16 cellular contexts compared by ENCODE assay signal in genomic region chr2:10717630-10718029, GRCh38. TPM values are rescaled to one million over a fixed set of nuclear protein-coding genes. Genes with fewer than 3 reads are reported as not detected.
DNase-seq lines count a peak whose midpoint lies in the region; FAIRE-seq and TF ChIP-seq lines count a peak whose summit lies in the region.
"Had no signal": no experiment of that assay in that cellular context is flagged by ENCODE, and none has a peak within 500 bp of the region (broad histone marks: within the 10 kb centered on the region; RNA-seq: fewer than 3 reads in every experiment).

No MANE protein-coding gene starts in this region.

- TF ChIP-seq CTCF in HFFc6 (IDR thresholded peaks at IDR 0.05): no peak
- TF ChIP-seq CTCF in astrocyte (IDR thresholded peaks at IDR 0.05; ENCODE audit: insufficient read depth, low read depth, low read length): no peak
- TF ChIP-seq CTCF in foreskin fibroblast (IDR thresholded peaks at IDR 0.05; ENCODE audit: low read depth, low read length): no peak
- TF ChIP-seq CTCF in tibial artery (IDR thresholded peaks at IDR 0.05): no peak

- H3K4me1 Mint-ChIP-seq in HFFc6 (ENCODE audit: low read depth) (peaks cover 23% of the 10 kb centered on the region), astrocyte (ENCODE audit: low read depth, unreplicated experiment) (peaks cover 9% of the 10 kb centered on the region)
- H3K4me1 Mint-ChIP-seq: neural crest cell had no signal

- H3K4me3 ChIP-seq in astrocyte (ENCODE audit: insufficient read depth, low read depth, low read length): no peak overlapping the region
- H3K4me3 ChIP-seq in foreskin fibroblast (ENCODE audit: low read depth in 1 of 2, low read length in 2 of 2): no peak overlapping the region
- no peak overlapping the region for H3K4me3 ChIP-seq in tibial artery

- H2AFZ ChIP-seq in astrocyte (ENCODE audit: low read depth, low read length): no peak overlapping the region

- H3K4me2 ChIP-seq in astrocyte (ENCODE audit: low read length): peak overlapping the region; percentile 70
- H3K4me2 ChIP-seq: KMS-11 had no signal

- H3K36me3 Mint-ChIP-seq in HFFc6 (ENCODE audit: low read depth): no peaks in the 10 kb centered on the region
- H3K36me3 Mint-ChIP-seq in astrocyte (ENCODE audit: low read depth, unreplicated experiment): no peaks in the 10 kb centered on the region
- H3K36me3 Mint-ChIP-seq: activated naive CD4-positive, alpha-beta T cell treated with anti-CD3 and anti-CD28 coated beads, Interleukin-2, amount 10 ng/mL, durations not matched to agents 7 days and 5 days had no signal

- peak; percentile 36 for DNase-seq in HFFc6
- DNase-seq in astrocyte (ENCODE audit: low read depth): peak; percentile 67
- DNase-seq in foreskin fibroblast: peak; percentile 71 to 83
- DNase-seq in tibial artery: no peak
- no peak for DNase-seq in stimulated activated naive CD4-positive, alpha-beta T cell (lab: John Stamatoyannopoulos, UW)
- DNase-seq in stimulated activated CD4-positive, alpha-beta T cell treated with anti-CD3 and anti-CD28 coated beads, Interleukin-15, amount 100 ng/mL, for 24 hours: no peak
- DNase-seq in SIG-M5 treated with dmso at 0.1 percent for 504 hours (lab: John Stamatoyannopoulos, UW; ENCODE audit: unreplicated experiment): no peak
- DNase-seq: activated CD4-positive, alpha-beta T cell treated with anti-CD3 and anti-CD28 coated beads, Interleukin-2, amount 10 ng/mL, durations not matched to agents 7 days and 5 days; activated naive CD4-positive, alpha-beta T cell treated with anti-CD3 and anti-CD28 coated beads, Interleukin-2, amount 10 ng/mL, durations not matched to agents 7 days and 5 days; DND-41; effector memory CD8-positive, alpha-beta T cell; NCI-H510A; stimulated activated CD4-positive, alpha-beta T cell treated with anti-CD3 and anti-CD28 coated beads, Interleukin-4, amount 100 ng/mL, for 1 hour had no signal

- intact Hi-C loops in tibial artery (cut with DNase I; ENCODE audit: low total_unique reads): no loop called here

- H3K9ac ChIP-seq in astrocyte (ENCODE audit: low read length): no peak overlapping the region
- H3K9ac ChIP-seq: KMS-11 had no signal

- H3K27ac Mint-ChIP-seq in HFFc6 (no peak overlapping the region; the same call in 1 of the 2 replicates), astrocyte (ENCODE audit: unreplicated experiment) (peak overlapping the region; percentile 24)
- H3K27ac Mint-ChIP-seq: activated CD4-positive, alpha-beta T cell treated with anti-CD3 and anti-CD28 coated beads, Interleukin-2, amount 10 ng/mL, durations not matched to agents 7 days and 5 days; activated naive CD4-positive, alpha-beta T cell treated with anti-CD3 and anti-CD28 coated beads, Interleukin-2, amount 10 ng/mL, durations not matched to agents 7 days and 5 days; effector memory CD8-positive, alpha-beta T cell had no signal

- no peaks in the 10 kb centered on the region for H3K79me2 ChIP-seq in astrocyte (ENCODE audit: insufficient read depth, low read length)

- H3K27me3 ChIP-seq in astrocyte (ENCODE audit: insufficient read depth, low read length): peaks cover 30% of the 10 kb centered on the region
- H3K27me3 ChIP-seq in tibial artery: peaks cover 0 to 15% of the 10 kb centered on the region in 2 donors

- peak; percentile 43 for FAIRE-seq in astrocyte (lab: Jason Lieb, UNC)
- FAIRE-seq: islet of Langerhans had no signal

- no peaks in the 10 kb centered on the region for H3K9me3 ChIP-seq in astrocyte (ENCODE audit: insufficient read depth, low read depth, low read length)
- no peaks in the 10 kb centered on the region for H3K9me3 ChIP-seq in tibial artery

- H3K27ac ChIP-seq in astrocyte (ENCODE audit: low read depth, low read length) (no peak overlapping the region), tibial artery (peak overlapping the region; percentile 36 to 42)
- H3K27ac ChIP-seq: KMS-11 had no signal

- no peaks in the 10 kb centered on the region for H4K20me1 ChIP-seq in astrocyte (ENCODE audit: insufficient read depth, low read length)

- peaks cover 15% of the 10 kb centered on the region for H3K4me1 ChIP-seq in astrocyte (ENCODE audit: insufficient read depth, low read length)
- peaks cover 0 to 34% (median 26%) of the 10 kb centered on the region in 4 donors for H3K4me1 ChIP-seq in tibial artery

- H3K36me3 ChIP-seq in astrocyte (ENCODE audit: insufficient read depth, low read length) (no peaks in the 10 kb centered on the region), tibial artery (no peaks in the 10 kb centered on the region)

- H3K4me3 Mint-ChIP-seq in HFFc6: peak overlapping the region; percentile 44
- no peak overlapping the region for H3K4me3 Mint-ChIP-seq in astrocyte (ENCODE audit: unreplicated experiment)
- H3K4me3 Mint-ChIP-seq: activated CD4-positive, alpha-beta T cell treated with anti-CD3 and anti-CD28 coated beads, Interleukin-2, amount 10 ng/mL, durations not matched to agents 7 days and 5 days; activated naive CD4-positive, alpha-beta T cell treated with anti-CD3 and anti-CD28 coated beads, Interleukin-2, amount 10 ng/mL, durations not matched to agents 7 days and 5 days; effector memory CD8-positive, alpha-beta T cell; neural crest cell had no signal

- H3K27me3 Mint-ChIP-seq in HFFc6 (ENCODE audit: insufficient read depth) (peaks cover 17% of the 10 kb centered on the region), astrocyte (ENCODE audit: low read depth, unreplicated experiment) (peaks cover 43% of the 10 kb centered on the region)

- no peaks in the 10 kb centered on the region for H3K9me3 Mint-ChIP-seq in HFFc6
- H3K9me3 Mint-ChIP-seq in astrocyte (ENCODE audit: unreplicated experiment): no peaks in the 10 kb centered on the region
- H3K9me3 Mint-ChIP-seq: activated CD4-positive, alpha-beta T cell treated with anti-CD3 and anti-CD28 coated beads, Interleukin-2, amount 10 ng/mL, durations not matched to agents 7 days and 5 days; activated naive CD4-positive, alpha-beta T cell treated with anti-CD3 and anti-CD28 coated beads, Interleukin-2, amount 10 ng/mL, durations not matched to agents 7 days and 5 days; effector memory CD8-positive, alpha-beta T cell; neural crest cell had no signal

RNA-seq across cellular contexts. Expression of gene ATP6V1C2, which starts 3.8 kb away (rescaled TPM):
- not detected for total RNA-seq in HFFc6 (2021; fragmentation: NEBNext Ultra II Directional; extraction: Animal tissue kit (Norgen Biotek cat#: 25700))
- total RNA-seq in astrocyte: 0.14 TPM in 1 of 2 replicates, not detected in the other
- total RNA-seq: activated CD4-positive, alpha-beta T cell treated with anti-CD3 and anti-CD28 coated beads, Interleukin-2, amount 10 ng/mL, durations not matched to agents 7 days and 5 days had no signal

RNA-seq across cellular contexts. Expression of gene NOL10, which starts 27.9 kb away (rescaled TPM):
- 10 to 100 TPM; 27.5 to 31.1 (median 30.8) TPM for total RNA-seq in HFFc6 (2021; fragmentation: NEBNext Ultra II Directional; extraction: Animal tissue kit (Norgen Biotek cat#: 25700))
- 23.8 and 27.6 TPM in 2 replicates for total RNA-seq in astrocyte

Comparison
In these comparisons a context has a peak if more than half of its experiments do, and no peak if none do; other contexts are left out.
1. DNase-seq: peak in HFFc6 (single experiment), astrocyte (single experiment) and foreskin fibroblast (2 of 2); none in tibial artery (0 of 2), stimulated activated naive CD4-positive, alpha-beta T cell (0 of 6), stimulated activated CD4-positive, alpha-beta T cell treated with anti-CD3 and anti-CD28 coated beads, Interleukin-15, amount 100 ng/mL, for 24 hours (single experiment) and SIG-M5 treated with dmso at 0.1 percent for 504 hours (single experiment).